Comparison of ENCODE assay signal across 2 cellular contexts in genomic region chr19:14519860-14520407, GRCh38.
TF ChIP-seq lines count a peak whose summit lies in the region.

No MANE protein-coding gene starts in this region.

TF ChIP-seq in A549, 52 proteins besides CTCF, POLR2A, EP300 and RAD21 (continues in another document):
- TF ChIP-seq ZNF302 (CRISPR knock-in tag; IDR thresholded peaks at IDR 0.05) (no peak), CHD2 (IDR thresholded peaks at IDR 0.05; ENCODE audit: low read length, partially characterized antibody) (no peak), SMC3 (IDR thresholded peaks at IDR 0.05) (no peak), EHF (CRISPR knock-in tag; IDR thresholded peaks at IDR 0.05) (no peak), JUN (IDR thresholded peaks at IDR 0.05) (peak in 1 of 2 experiments; percentile 41; a peak in 1 of 5 replicates), GATA3 (IDR thresholded peaks at IDR 0.05; ENCODE audit: borderline replicate concordance) (peak; percentile 42; the same call in 1 of the 2 replicates), JUNB (IDR thresholded peaks at IDR 0.05) (peak; percentile 50; the same call in 1 of the 2 replicates), REST (IDR thresholded peaks at IDR 0.05) (no peak), RNF2 (IDR thresholded peaks at IDR 0.05; ENCODE audit: borderline replicate concordance, low read depth) (no peak), PHF8 (IDR thresholded peaks at IDR 0.05; ENCODE audit: borderline replicate concordance, low read depth) (no peak), TFCP2L1 (CRISPR knock-in tag; IDR thresholded peaks at IDR 0.05) (no peak), HDAC2 (IDR thresholded peaks at IDR 0.05) (no peak), ZFP36 (IDR thresholded peaks at IDR 0.05; ENCODE audit: borderline replicate concordance, partially characterized antibody) (no peak), RFX5 (IDR thresholded peaks at IDR 0.05) (no peak), MAX (IDR thresholded peaks at IDR 0.05) (peak; percentile 37; the same call in 1 of the 2 replicates), FOSL2 (IDR thresholded peaks at IDR 0.05) (no peak), FOSL2 (CRISPR knock-in tag; IDR thresholded peaks at IDR 0.05) (peak; percentile 73), ATOH8 (CRISPR knock-in tag; IDR thresholded peaks at IDR 0.05; ENCODE audit: low read depth) (no peak), BCL3 (IDR thresholded peaks at IDR 0.05) (no peak), BHLHE40 (IDR thresholded peaks at IDR 0.05; ENCODE audit: low read depth, low read length) (no peak), NR3C1 (IDR thresholded peaks at IDR 0.05) (no peak), EHMT2 (IDR thresholded peaks at IDR 0.05; ENCODE audit: low read depth) (no peak), HOXA7 (CRISPR knock-in tag; IDR thresholded peaks at IDR 0.05) (no peak), CBX2 (IDR thresholded peaks at IDR 0.05; ENCODE audit: borderline replicate concordance, low read depth) (no peak), MAFK (IDR thresholded peaks at IDR 0.05; ENCODE audit: partially characterized antibody) (peak; percentile 7), USF2 (IDR thresholded peaks at IDR 0.05) (no peak), PBX3 (IDR thresholded peaks at IDR 0.05) (no peak), HOXB13 (CRISPR knock-in tag; IDR thresholded peaks at IDR 0.05; ENCODE audit: low read depth) (no peak), RARB (CRISPR knock-in tag; IDR thresholded peaks at IDR 0.05) (no peak), CHD4 (IDR thresholded peaks at IDR 0.05; ENCODE audit: borderline replicate concordance) (no peak), NPAS2 (CRISPR knock-in tag; IDR thresholded peaks at IDR 0.05; ENCODE audit: borderline replicate concordance) (no peak), FOXS1 (CRISPR knock-in tag; IDR thresholded peaks at IDR 0.05) (no peak), HEYL (CRISPR knock-in tag; IDR thresholded peaks at IDR 0.05) (no peak)

TF ChIP-seq in K562, 482 proteins besides CTCF, POLR2A, EP300 and RAD21:
- TF ChIP-seq TFAP4 (CRISPR knock-in tag; IDR thresholded peaks at IDR 0.05; ENCODE audit: borderline replicate concordance) (0 out of 2 replicates have a peak, but pooled peaks have one; percentile 5), TGIF2 (CRISPR knock-in tag; IDR thresholded peaks at IDR 0.05) (no peak), ZFX (CRISPR knock-in tag; IDR thresholded peaks at IDR 0.05) (peak; percentile 33; the same call in 1 of the 2 replicates)
